In the genomic region with DNA sequence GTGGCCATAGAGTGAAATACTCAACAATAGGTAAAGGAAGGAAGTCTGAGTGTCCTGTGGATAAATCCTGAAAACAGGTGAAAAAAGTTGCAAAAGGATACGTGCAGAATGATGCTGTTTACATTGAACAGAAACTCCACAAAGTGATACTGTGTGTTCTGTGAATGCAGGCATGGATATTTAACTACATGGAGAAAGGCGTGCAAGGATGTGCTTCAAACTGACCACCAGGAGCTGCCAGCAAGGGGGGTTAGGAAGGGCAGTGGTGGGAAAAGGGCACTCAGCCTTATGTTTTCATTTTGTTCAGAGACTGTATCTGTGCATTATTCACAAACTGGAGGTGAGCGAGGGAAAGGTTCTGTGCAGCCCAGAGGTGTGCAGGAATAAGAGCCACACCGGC, we compare ENCODE assay signal across 15 cellular contexts. TPM values are rescaled to one million over a fixed set of nuclear protein-coding genes. Genes with fewer than 3 reads are reported as not detected.
DNase-seq lines count a peak whose midpoint lies in the region; ATAC-seq and TF ChIP-seq lines count a peak whose summit lies in the region.
"Had no signal": no experiment of that assay in that cellular context is flagged by ENCODE, and none has a peak within 500 bp of the region (broad histone marks: within the 10 kb centered on the region; RNA-seq: fewer than 3 reads in every experiment).

No MANE protein-coding gene starts in this region.

- H3K27me3 Mint-ChIP-seq in HFFc6 (ENCODE audit: insufficient read depth) = peaks cover 5% of the 10 kb centered on the region
- H3K27me3 Mint-ChIP-seq in endothelial cell (ENCODE audit: unreplicated experiment) = peaks cover 21% of the 10 kb centered on the region
- no peaks in the 10 kb centered on the region for H3K27me3 Mint-ChIP-seq in effector memory CD8-positive, alpha-beta T cell
- H3K27me3 Mint-ChIP-seq in immature natural killer cell (ENCODE audit: low read depth in 3 of 3) = peaks cover 2 to 7% (median 3%) of the 10 kb centered on the region in 3 donors
- H3K27me3 Mint-ChIP-seq in stimulated activated naive B cell treated with anti-CD40 and anti-IgM and Interleukin-4, amounts not matched to agents 10 μg/mL and 1 μg/mL and 100 μg/mL, for 72 hours = no peaks in the 10 kb centered on the region

- ATAC-seq in stimulated activated effector memory CD8-positive, alpha-beta T cell treated with anti-CD3 and anti-CD28 coated beads, Interleukin-12 subunit alpha, Interleukin-12 subunit beta, amount 100 ng/mL, for 72 hours = no peak
- ATAC-seq in effector memory CD8-positive, alpha-beta T cell (replicated peaks) = no peak
- no peak for ATAC-seq in stimulated activated naive B cell treated with anti-CD40 and anti-IgM and Interleukin-4, amounts not matched to agents 10 μg/mL and 1 μg/mL and 100 μg/mL, for 72 hours (replicated peaks)
- ATAC-seq: CD8-positive, alpha-beta T cell had no signal

- H3K4me3 Mint-ChIP-seq in HFFc6 (no peak overlapping the region), endothelial cell (ENCODE audit: unreplicated experiment) (peak overlapping the region; percentile 79), immature natural killer cell (no peak overlapping the region)
- H3K4me3 Mint-ChIP-seq in stimulated activated effector memory CD8-positive, alpha-beta T cell treated with anti-CD3 and anti-CD28 coated beads, Interleukin-12 subunit alpha, Interleukin-12 subunit beta, amount 100 ng/mL, for 72 hours = no peak overlapping the region
- H3K4me3 Mint-ChIP-seq in effector memory CD8-positive, alpha-beta T cell = no peak overlapping the region
- H3K4me3 Mint-ChIP-seq in stimulated activated naive B cell treated with anti-CD40 and anti-IgM and Interleukin-4, amounts not matched to agents 10 μg/mL and 1 μg/mL and 100 μg/mL, for 72 hours = no peak overlapping the region
- H3K4me3 Mint-ChIP-seq: CD4-positive, CD25-positive, alpha-beta regulatory T cell; CD8-positive, alpha-beta T cell had no signal

- peaks cover 16% of the 10 kb centered on the region for H3K4me1 Mint-ChIP-seq in HFFc6 (ENCODE audit: low read depth)
- H3K4me1 Mint-ChIP-seq in endothelial cell (ENCODE audit: unreplicated experiment) = peaks cover 2% of the 10 kb centered on the region
- H3K4me1 Mint-ChIP-seq in stimulated activated effector memory CD8-positive, alpha-beta T cell treated with anti-CD3 and anti-CD28 coated beads, Interleukin-12 subunit alpha, Interleukin-12 subunit beta, amount 100 ng/mL, for 72 hours = no peaks in the 10 kb centered on the region
- H3K4me1 Mint-ChIP-seq in effector memory CD8-positive, alpha-beta T cell (ENCODE audit: low read depth in 2 of 2) = peaks cover 0 to 2% of the 10 kb centered on the region in 2 donors
- H3K4me1 Mint-ChIP-seq in immature natural killer cell = no peaks in the 10 kb centered on the region
- no peaks in the 10 kb centered on the region for H3K4me1 Mint-ChIP-seq in stimulated activated naive B cell treated with anti-CD40 and anti-IgM and Interleukin-4, amounts not matched to agents 10 μg/mL and 1 μg/mL and 100 μg/mL, for 72 hours

- H3K36me3 Mint-ChIP-seq in HFFc6 (ENCODE audit: low read depth) (peaks cover 4% of the 10 kb centered on the region; the same call in 1 of the 2 replicates), endothelial cell (ENCODE audit: low read depth, unreplicated experiment) (peaks cover 13% of the 10 kb centered on the region), immature natural killer cell (peaks cover 0 to 5% (median 0%) of the 10 kb centered on the region in 3 donors)
- peaks cover 7% of the 10 kb centered on the region for H3K36me3 Mint-ChIP-seq in stimulated activated effector memory CD8-positive, alpha-beta T cell treated with anti-CD3 and anti-CD28 coated beads, Interleukin-12 subunit alpha, Interleukin-12 subunit beta, amount 100 ng/mL, for 72 hours
- H3K36me3 Mint-ChIP-seq in effector memory CD8-positive, alpha-beta T cell (ENCODE audit: insufficient read depth) = peaks cover 2% of the 10 kb centered on the region
- peaks cover 9 to 14% of the 10 kb centered on the region in 2 donors for H3K36me3 Mint-ChIP-seq in stimulated activated naive B cell treated with anti-CD40 and anti-IgM and Interleukin-4, amounts not matched to agents 10 μg/mL and 1 μg/mL and 100 μg/mL, for 72 hours
- H3K36me3 Mint-ChIP-seq: CD4-positive, CD25-positive, alpha-beta regulatory T cell; CD8-positive, alpha-beta T cell had no signal

- H3K27ac Mint-ChIP-seq in HFFc6 (no peak overlapping the region), endothelial cell (ENCODE audit: unreplicated experiment) (no peak overlapping the region), immature natural killer cell (peak overlapping the region in 1 of 6 donors; percentile 9)
- H3K27ac Mint-ChIP-seq in stimulated activated effector memory CD8-positive, alpha-beta T cell treated with anti-CD3 and anti-CD28 coated beads, Interleukin-12 subunit alpha, Interleukin-12 subunit beta, amount 100 ng/mL, for 72 hours = peak overlapping the region; percentile 6
- H3K27ac Mint-ChIP-seq in effector memory CD8-positive, alpha-beta T cell = no peak overlapping the region
- no peak overlapping the region for H3K27ac Mint-ChIP-seq in stimulated activated naive B cell treated with anti-CD40 and anti-IgM and Interleukin-4, amounts not matched to agents 10 μg/mL and 1 μg/mL and 100 μg/mL, for 72 hours
- H3K27ac Mint-ChIP-seq: CD4-positive, CD25-positive, alpha-beta regulatory T cell; CD8-positive, alpha-beta T cell had no signal

- H3K9me3 Mint-ChIP-seq in HFFc6 (no peaks in the 10 kb centered on the region), endothelial cell (ENCODE audit: unreplicated experiment) (no peaks in the 10 kb centered on the region), immature natural killer cell (peaks cover 0 to 3% (median 0%) of the 10 kb centered on the region in 6 donors)
- H3K9me3 Mint-ChIP-seq in stimulated activated effector memory CD8-positive, alpha-beta T cell treated with anti-CD3 and anti-CD28 coated beads, Interleukin-12 subunit alpha, Interleukin-12 subunit beta, amount 100 ng/mL, for 72 hours = no peaks in the 10 kb centered on the region
- H3K9me3 Mint-ChIP-seq in effector memory CD8-positive, alpha-beta T cell = no peaks in the 10 kb centered on the region
- H3K9me3 Mint-ChIP-seq in stimulated activated naive B cell treated with anti-CD40 and anti-IgM and Interleukin-4, amounts not matched to agents 10 μg/mL and 1 μg/mL and 100 μg/mL, for 72 hours = peaks cover 0 to 3% of the 10 kb centered on the region in 2 donors
- H3K9me3 Mint-ChIP-seq: CD4-positive, CD25-positive, alpha-beta regulatory T cell; CD8-positive, alpha-beta T cell had no signal

- peak; percentile 14; the same call in 1 of the 2 replicates for TF ChIP-seq CTCF in HFFc6 (IDR thresholded peaks at IDR 0.05)
- TF ChIP-seq CTCF in endothelial cell (IDR thresholded peaks at IDR 0.05; ENCODE audit: unreplicated experiment) = no peak

- DNase-seq in HFFc6 (no peak), endothelial cell (ENCODE audit: low spot score) (no peak), immature natural killer cell (no peak)
- DNase-seq in stimulated activated effector memory CD8-positive, alpha-beta T cell treated with anti-CD3 and anti-CD28 coated beads, Interleukin-12 subunit alpha, Interleukin-12 subunit beta, amount 100 ng/mL, for 72 hours (ENCODE audit: low spot score in 2 of 2) = no peak
- no peak for DNase-seq in effector memory CD8-positive, alpha-beta T cell
- DNase-seq in stimulated activated naive B cell treated with anti-CD40 and anti-IgM and Interleukin-4, amounts not matched to agents 10 μg/mL and 1 μg/mL and 100 μg/mL, for 72 hours = no peak
- DNase-seq: Caco-2; CD4-positive, CD25-positive, alpha-beta regulatory T cell; DMS153; DND-41; GOT3 had no signal

RNA-seq across cellular contexts. Expression of a gene that starts 47.4 kb away (rescaled TPM):
- total RNA-seq in HFFc6 (2021; fragmentation: NEBNext Ultra II Directional; extraction: Animal tissue kit (Norgen Biotek cat#: 25700)) = not detected
- not detected for total RNA-seq in endothelial cell (ENCODE audit: unreplicated experiment)
- not detected for polyA plus RNA-seq in immature natural killer cell
- total RNA-seq: A172; A673; Caco-2; CD4-positive, CD25-positive, alpha-beta regulatory T cell; CD8-positive, alpha-beta T cell had no signal
- polyA plus RNA-seq: BJ; CD4-positive, CD25-positive, alpha-beta regulatory T cell had no signal
